ENCODE assay signal across 31 cellular contexts in genomic region chr4:186400676-186401075, GRCh38.
DNase-seq lines count a peak whose midpoint lies in the region; ATAC-seq, FAIRE-seq and TF ChIP-seq lines count a peak whose summit lies in the region.
"Had no signal": no experiment of that assay in that cellular context is flagged by ENCODE, and none has a peak within 500 bp of the region (broad histone marks: within the 10 kb centered on the region; RNA-seq: fewer than 3 reads in every experiment).

No MANE protein-coding gene starts in this region.

- no peak overlapping the region for H3K4me3 Mint-ChIP-seq in activated CD4-positive, alpha-beta T cell treated with anti-CD3 and anti-CD28 coated beads for 36 hours
- H3K4me3 Mint-ChIP-seq: activated CD8-positive, alpha-beta memory T cell treated with anti-CD3 and anti-CD28 coated beads, Interleukin-2, amount 10 ng/mL, durations not matched to agents 7 days and 5 days; activated T-cell treated with anti-CD3 and anti-CD28 coated beads, Interleukin-2, amount 50 U/mL, for 72 hours; B cell; CD8-positive, alpha-beta memory T cell; immature natural killer cell; naive B cell had no signal

- H3K4me1 Mint-ChIP-seq in activated CD4-positive, alpha-beta T cell treated with anti-CD3 and anti-CD28 coated beads for 36 hours, result no peaks in the 10 kb centered on the region
- H3K4me1 Mint-ChIP-seq: activated CD8-positive, alpha-beta memory T cell treated with anti-CD3 and anti-CD28 coated beads, Interleukin-2, amount 10 ng/mL, durations not matched to agents 7 days and 5 days; B cell; CD8-positive, alpha-beta memory T cell; immature natural killer cell had no signal

- H3K9me3 ChIP-seq in sigmoid colon, result no peaks in the 10 kb centered on the region
- H3K9me3 ChIP-seq: esophagus muscularis mucosa, gastrocnemius medialis, left ventricle myocardium inferior, stomach, tibial artery had no signal

- no peak for TF ChIP-seq EP300 in sigmoid colon (IDR thresholded peaks at IDR 0.05)

- no peak overlapping the region for H3K27ac ChIP-seq in sigmoid colon
- H3K27ac ChIP-seq: cardiac muscle cell, esophagus muscularis mucosa, gastrocnemius medialis, left ventricle myocardium inferior, stomach, tibial artery had no signal

- no peaks in the 10 kb centered on the region for H3K27me3 ChIP-seq in sigmoid colon
- H3K27me3 ChIP-seq: cardiac muscle cell, esophagus muscularis mucosa, gastrocnemius medialis, stomach, tibial artery had no signal

- CTCF ChIA-PET in activated CD4-positive, alpha-beta T cell treated with anti-CD3 and anti-CD28 coated beads for 36 hours (lab: Charles Lee), result no interaction called here

- POLR2A ChIA-PET in activated CD4-positive, alpha-beta T cell treated with anti-CD3 and anti-CD28 coated beads for 36 hours (lab: Charles Lee), result no interaction called here

- no peak overlapping the region for H3K27ac Mint-ChIP-seq in activated CD4-positive, alpha-beta T cell treated with anti-CD3 and anti-CD28 coated beads for 36 hours
- H3K27ac Mint-ChIP-seq: activated CD8-positive, alpha-beta memory T cell treated with anti-CD3 and anti-CD28 coated beads, Interleukin-2, amount 10 ng/mL, durations not matched to agents 7 days and 5 days; activated T-cell treated with anti-CD3 and anti-CD28 coated beads, Interleukin-2, amount 50 U/mL, for 72 hours; B cell; CD8-positive, alpha-beta memory T cell; immature natural killer cell; naive B cell had no signal

- DNase-seq in Daoy (ENCODE audit: low read depth) (peak; percentile 61), RCC 7860 (ENCODE audit: low spot score) (peak; percentile 5), dermis blood vessel endothelial cell (peak; percentile 2), non-pigmented ciliary epithelial cell (ENCODE audit: low read depth) (peak; percentile 11), sigmoid colon (no peak), Right ventricle myocardium superior (no peak)
- DNase-seq in activated CD4-positive, alpha-beta T cell treated with anti-CD3 and anti-CD28 coated beads for 36 hours, result no peak
- DNase-seq: activated CD8-positive, alpha-beta memory T cell treated with anti-CD3 and anti-CD28 coated beads, Interleukin-2, amount 10 ng/mL, durations not matched to agents 7 days and 5 days; activated naive CD4-positive, alpha-beta T cell; activated T-cell treated with anti-CD3 and anti-CD28 coated beads, Interleukin-2, amount 50 U/mL, for 72 hours; CD8-positive, alpha-beta memory T cell; cortex of kidney; gastrocnemius medialis; hippocampal formation; immature natural killer cell; left ventricle myocardium inferior; naive B cell; NCI-H1092 treated with DMSO at 0.1 percent for 48 hours; NCI-H187 treated with DMSO at 0.1 percent for 48 hours; NCI-H526 treated with DMSO at 0.1 percent for 48 hours; occipital lobe; SIG-M5; stomach; SW 1271; T1000; tibial artery had no signal

- WGBS in sigmoid colon, 2 donors, result 15 to 58% methylated on average over 6 of the region's 6 CpGs

- ATAC-seq in Right ventricle myocardium superior (ENCODE audit: poor library complexity) (no peak), HG03095 (IDR thresholded peaks at IDR 0.05; ENCODE audit: unreplicated experiment) (no peak)
- ATAC-seq in activated CD4-positive, alpha-beta T cell treated with anti-CD3 and anti-CD28 coated beads for 36 hours, result no peak
- ATAC-seq: activated CD8-positive, alpha-beta memory T cell treated with anti-CD3 and anti-CD28 coated beads, Interleukin-2, amount 10 ng/mL, durations not matched to agents 7 days and 5 days; activated T-cell treated with anti-CD3 and anti-CD28 coated beads, Interleukin-2, amount 50 U/mL, for 72 hours; gastrocnemius medialis had no signal

- H3K27me3 Mint-ChIP-seq in activated CD4-positive, alpha-beta T cell treated with anti-CD3 and anti-CD28 coated beads for 36 hours, result peaks cover 3% of the 10 kb centered on the region
- H3K27me3 Mint-ChIP-seq: activated CD8-positive, alpha-beta memory T cell treated with anti-CD3 and anti-CD28 coated beads, Interleukin-2, amount 10 ng/mL, durations not matched to agents 7 days and 5 days; B cell; CD8-positive, alpha-beta memory T cell; naive B cell had no signal

- no peak for TF ChIP-seq CTCF in sigmoid colon (IDR thresholded peaks at IDR 0.05)

- no peaks in the 10 kb centered on the region for H3K4me1 ChIP-seq in sigmoid colon
- H3K4me1 ChIP-seq: esophagus muscularis mucosa, gastrocnemius medialis, left ventricle myocardium inferior, stomach, tibial artery had no signal

- peaks cover 6% of the 10 kb centered on the region for H3K9me3 Mint-ChIP-seq in activated CD4-positive, alpha-beta T cell treated with anti-CD3 and anti-CD28 coated beads for 36 hours (ENCODE audit: low read depth)

- no peak overlapping the region for H3K4me3 ChIP-seq in sigmoid colon
- H3K4me3 ChIP-seq: cardiac muscle cell, esophagus muscularis mucosa, gastrocnemius medialis, left ventricle myocardium inferior, stomach, tibial artery had no signal

- H3K36me3 Mint-ChIP-seq in activated CD4-positive, alpha-beta T cell treated with anti-CD3 and anti-CD28 coated beads for 36 hours (ENCODE audit: low read depth), result no peaks in the 10 kb centered on the region
- H3K36me3 Mint-ChIP-seq: activated CD8-positive, alpha-beta memory T cell treated with anti-CD3 and anti-CD28 coated beads, Interleukin-2, amount 10 ng/mL, durations not matched to agents 7 days and 5 days; CD8-positive, alpha-beta memory T cell; immature natural killer cell; naive B cell had no signal

- FAIRE-seq in RCC 7860 (lab: Jason Lieb, UNC), result no peak
- FAIRE-seq: GM19239 had no signal

- no peaks in the 10 kb centered on the region for H3K36me3 ChIP-seq in sigmoid colon
- H3K36me3 ChIP-seq: cardiac muscle cell, esophagus muscularis mucosa, gastrocnemius medialis, left ventricle myocardium inferior, stomach, tibial artery had no signal

- intact Hi-C loops in sigmoid colon (cut with DNase I) (no loop called here), Right ventricle myocardium superior (cut with DNase I) (no loop called here)
- intact Hi-C loops in activated CD4-positive, alpha-beta T cell treated with anti-CD3 and anti-CD28 coated beads for 36 hours (cut with DNase I, micrococcal nuclease), result no loop called here

- no peak for TF ChIP-seq POLR2A in sigmoid colon (IDR thresholded peaks at IDR 0.05)

Comparison
In these comparisons a context has a peak if more than half of its experiments do, and no peak if none do; other contexts are left out.
1. DNase-seq: peak in Daoy (single experiment), RCC 7860 (single experiment), dermis blood vessel endothelial cell (single experiment) and non-pigmented ciliary epithelial cell (single experiment); none in sigmoid colon (single experiment), Right ventricle myocardium superior (single experiment) and activated CD4-positive, alpha-beta T cell treated with anti-CD3 and anti-CD28 coated beads for 36 hours (single experiment).